Comparison of ENCODE assay signal across 21 cellular contexts in the genomic region with DNA sequence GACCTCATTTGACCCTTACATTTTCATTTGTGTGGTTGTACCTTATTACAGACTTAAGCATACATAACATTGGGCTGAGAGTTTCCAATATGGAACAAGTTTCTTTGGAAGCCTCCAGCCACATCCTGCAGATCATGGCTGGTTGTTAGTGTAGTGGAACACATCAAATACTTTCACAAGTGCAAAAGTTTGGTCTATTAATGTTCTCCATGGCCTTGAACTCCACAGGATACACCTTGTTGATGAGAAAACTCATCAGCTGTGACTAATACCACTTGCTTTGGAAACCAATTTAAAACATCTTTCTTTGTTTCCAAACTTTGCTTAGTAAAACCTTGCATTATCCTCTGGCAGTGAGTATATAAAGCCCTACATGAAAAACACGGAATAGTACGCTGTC. TPM values are rescaled to one million over a fixed set of nuclear protein-coding genes. Genes with fewer than 3 reads are reported as not detected.
"Had no signal": no experiment of that assay in that cellular context is flagged by ENCODE, and none has a peak within 500 bp of the region (broad histone marks: within the 10 kb centered on the region; RNA-seq: fewer than 3 reads in every experiment).

No MANE protein-coding gene starts in this region.

- H3K27ac ChIP-seq: KMS-11 had no signal

- H3K27ac Mint-ChIP-seq: IgD-negative memory B cell had no signal

- H3K9me3 ChIP-seq: SK-N-SH had no signal

- ATAC-seq: K562, Panc1 had no signal

- H3K4me3 Mint-ChIP-seq: IgD-negative memory B cell had no signal

- H3K9me3 Mint-ChIP-seq: IgD-negative memory B cell had no signal

- DNase-seq: Kasumi-1, MM.1S, NCI-H1092 treated with DMSO at 0.1 percent for 48 hours, NCI-H1436, NCI-H187, NCI-H2029, NCI-H2081 treated with DMSO at 0.1 percent for 48 hours, NCI-H2171, NCI-H226, NCI-H446, NCI-H510A, NCI-H524 treated with DMSO at 0.1 percent for 48 hours, NCI-H69, NCI-H774, SHP77, SK-N-SH had no signal

- H3K4me3 ChIP-seq: K562 had no signal

RNA-seq across cellular contexts. Expression of gene MYZAP, which starts 46.1 kb away (rescaled TPM):
- total RNA-seq: K562, OCI-LY7 had no signal
